In the genomic region with DNA sequence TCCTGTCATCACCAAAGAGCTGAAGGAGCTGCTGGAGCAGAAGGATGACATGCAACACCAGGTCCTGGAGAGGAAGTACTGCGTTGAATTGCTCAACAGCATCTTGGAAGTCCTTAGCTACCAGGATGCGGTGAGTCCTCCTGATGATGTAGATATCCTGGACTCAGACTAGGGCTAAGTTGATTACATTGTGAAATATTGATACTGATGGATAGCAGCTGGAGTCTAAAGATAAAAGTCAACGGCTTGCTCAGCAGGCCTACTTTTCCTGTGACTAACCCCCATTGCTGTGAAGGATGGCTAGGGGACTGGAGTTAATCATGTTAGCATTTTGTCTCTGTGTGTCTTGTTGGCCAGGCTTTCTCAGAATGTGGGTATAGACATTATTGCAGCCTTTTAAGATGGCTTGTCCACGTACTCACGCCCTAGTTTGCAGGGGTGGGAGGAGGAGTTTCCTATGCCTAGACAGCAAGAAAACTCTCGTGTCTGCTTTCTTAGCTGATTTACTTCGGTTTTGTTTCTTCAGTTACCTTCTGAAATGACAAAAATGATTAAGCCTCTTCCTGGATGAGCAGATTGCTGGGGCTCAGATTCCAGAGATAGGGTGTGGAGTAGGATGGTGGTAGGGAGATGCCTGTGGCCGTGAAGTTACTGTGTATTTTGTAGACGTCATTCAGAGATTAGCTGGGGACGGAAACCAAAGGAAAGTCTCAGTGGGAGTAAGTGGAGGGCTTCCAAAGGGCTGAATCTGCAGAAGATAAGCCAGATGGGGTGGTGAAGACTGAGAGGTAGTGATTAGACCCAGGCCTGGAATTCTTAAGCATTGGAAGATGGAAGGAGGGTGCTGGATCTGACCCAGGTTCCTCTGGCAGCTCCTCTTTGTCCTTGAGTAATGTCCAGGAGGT, we compare ENCODE assay signal across 10 cellular contexts.
DNase-seq lines count a peak whose midpoint lies in the region; ATAC-seq and TF ChIP-seq lines count a peak whose summit lies in the region.
"Had no signal": no experiment of that assay in that cellular context is flagged by ENCODE, and none has a peak within 500 bp of the region (broad histone marks: within the 10 kb centered on the region; RNA-seq: fewer than 3 reads in every experiment).

No MANE protein-coding gene starts in this region.

- ATAC-seq in GM21619 (IDR thresholded peaks at IDR 0.05; ENCODE audit: unreplicated experiment) = no peak
- ATAC-seq in effector memory CD8-positive, alpha-beta T cell (replicated peaks) = no peak

- H2AK5ac ChIP-seq in mesenchymal stem cell (ENCODE audit: low read length, severe bottlenecking) = no peak overlapping the region

- H3K79me1 ChIP-seq in mesenchymal stem cell (replicated peaks; ENCODE audit: low read length, poor library complexity, severe bottlenecking) = no peaks in the 10 kb centered on the region

- H3K4me3 ChIP-seq in MG63 = no peak overlapping the region
- peak overlapping the region in 1 of 2 experiments; percentile 55 for H3K4me3 ChIP-seq in mesenchymal stem cell (ENCODE audit: insufficient read depth in 1 of 2, low read depth in 1 of 2, low read length in 2 of 2)
- H3K4me3 ChIP-seq in WERI-Rb-1 (ENCODE audit: low read depth, low read length) = no peak overlapping the region

- H3K27me3 ChIP-seq in MG63 (no peaks in the 10 kb centered on the region), mesenchymal stem cell (ENCODE audit: control insufficient read depth in 1 of 2, insufficient read depth in 1 of 2, low read length in 2 of 2) (no peaks in the 10 kb centered on the region), WERI-Rb-1 (ENCODE audit: insufficient read depth, low read depth, severe bottlenecking) (peaks cover 63% of the 10 kb centered on the region)

- H3K23ac ChIP-seq in mesenchymal stem cell (ENCODE audit: low read length in 2 of 2) = no peak overlapping the region

- no peak overlapping the region for H3K14ac ChIP-seq in mesenchymal stem cell (ENCODE audit: low read length in 2 of 2)

- H2BK5ac ChIP-seq in mesenchymal stem cell (ENCODE audit: low read depth, low read length, poor library complexity, severe bottlenecking) = no peak overlapping the region

- H3K9me3 ChIP-seq in MG63 = no peaks in the 10 kb centered on the region
- no peaks in the 10 kb centered on the region for H3K9me3 ChIP-seq in mesenchymal stem cell (ENCODE audit: control insufficient read depth, low read length)
- no peaks in the 10 kb centered on the region for H3K9me3 ChIP-seq in WERI-Rb-1 (ENCODE audit: severe bottlenecking)

- no peaks in the 10 kb centered on the region for H3K9me3 Mint-ChIP-seq in effector memory CD8-positive, alpha-beta T cell

- H3K27ac ChIP-seq in mesenchymal stem cell (ENCODE audit: low read length, poor library complexity, severe bottlenecking) = no peak overlapping the region
- no peak overlapping the region for H3K27ac ChIP-seq in WERI-Rb-1

- peaks cover 41% of the 10 kb centered on the region for H3K36me3 Mint-ChIP-seq in effector memory CD8-positive, alpha-beta T cell (ENCODE audit: insufficient read depth)

- H3K27me3 Mint-ChIP-seq in effector memory CD8-positive, alpha-beta T cell = no peaks in the 10 kb centered on the region

- H3K4ac ChIP-seq in mesenchymal stem cell (ENCODE audit: low read depth in 1 of 2, low read length in 2 of 2) = peak overlapping the region; percentile 13 to 29

- peak overlapping the region; percentile 93 for H2BK120ac ChIP-seq in mesenchymal stem cell (ENCODE audit: low read depth, low read length)

- peak overlapping the region; percentile 75 for H3K9ac ChIP-seq in mesenchymal stem cell (ENCODE audit: low read length)

- DNase-seq in AG08396 (ENCODE audit: low spot score) (peak; percentile 85), MG63 (peak; percentile 84), astrocyte of the hippocampus (ENCODE audit: low read depth, low spot score) (peak; percentile 51), mesenchymal stem cell (peak; percentile 99), WERI-Rb-1 (no peak)
- DNase-seq in effector memory CD8-positive, alpha-beta T cell = no peak
- no peak for DNase-seq in activated CD4-positive, alpha-beta T cell treated with anti-CD3 and anti-CD28 coated beads, Interleukin-2, amount 50 U/mL, for 1 hour
- DNase-seq: DMS79, NCI-H2171 had no signal

- peak overlapping the region; percentile 26 for H2BK15ac ChIP-seq in mesenchymal stem cell (ENCODE audit: low read depth, poor library complexity, severe bottlenecking)

- no peak overlapping the region for H2AFZ ChIP-seq in mesenchymal stem cell (ENCODE audit: low read depth, low read length)

- H4K8ac ChIP-seq in mesenchymal stem cell (ENCODE audit: low read length) = peak overlapping the region; percentile 27

- TF ChIP-seq CTCF in WERI-Rb-1 (IDR thresholded peaks at IDR 0.05; ENCODE audit: low read depth, low read length) = no peak

- H4K91ac ChIP-seq in mesenchymal stem cell (ENCODE audit: low read length) = peak overlapping the region; percentile 87

- H3K4me1 Mint-ChIP-seq in effector memory CD8-positive, alpha-beta T cell (ENCODE audit: low read depth in 2 of 2) = peaks cover 21 to 38% of the 10 kb centered on the region in 2 donors

- peak overlapping the region in 1 of 2 experiments; percentile 34 for H2BK12ac ChIP-seq in mesenchymal stem cell (ENCODE audit: low read length in 2 of 2)

- H3K4me3 Mint-ChIP-seq in effector memory CD8-positive, alpha-beta T cell = no peak overlapping the region

- H3K36me3 ChIP-seq in MG63 (no peaks in the 10 kb centered on the region), mesenchymal stem cell (ENCODE audit: control insufficient read depth in 1 of 2, insufficient read depth in 2 of 2, low read depth in 1 of 2, low read length in 2 of 2) (no peaks in the 10 kb centered on the region), WERI-Rb-1 (no peaks in the 10 kb centered on the region)

- H3K4me2 ChIP-seq in mesenchymal stem cell (ENCODE audit: low read length, poor library complexity, severe bottlenecking) = no peak overlapping the region

- H3K4me1 ChIP-seq in mesenchymal stem cell (ENCODE audit: control insufficient read depth, insufficient read depth, low read depth, low read length) = peaks cover 2% of the 10 kb centered on the region

- peak overlapping the region in 1 of 2 donors; percentile 42 for H3K27ac Mint-ChIP-seq in effector memory CD8-positive, alpha-beta T cell

- peak overlapping the region; percentile 13 to 95 for H3K18ac ChIP-seq in mesenchymal stem cell (ENCODE audit: low read depth in 1 of 2, low read length in 2 of 2)

- 13% methylated on average over 10 of the region's 10 CpGs for WGBS in mesenchymal stem cell

Comparison
In these comparisons a context has a peak if more than half of its experiments do, and no peak if none do; other contexts are left out.
1. DNase-seq: peak in AG08396 (single experiment), MG63 (single experiment), astrocyte of the hippocampus (single experiment) and mesenchymal stem cell (single experiment); none in effector memory CD8-positive, alpha-beta T cell (0 of 3), activated CD4-positive, alpha-beta T cell treated with anti-CD3 and anti-CD28 coated beads, Interleukin-2, amount 50 U/mL, for 1 hour (single experiment) and WERI-Rb-1 (single experiment).